Comparison of ENCODE assay signal across 18 cellular contexts in genomic region chr2:136049991-136050573, GRCh38.
A peak's percentile ranks its signal among the peaks of the same experiment; 100 is the strongest.
DNase-seq lines count a peak whose midpoint lies in the region; ATAC-seq and TF ChIP-seq lines count a peak whose summit lies in the region.
"Had no signal": no experiment of that assay in that cellular context is flagged by ENCODE, and none has a peak within 500 bp of the region (broad histone marks: within the 10 kb centered on the region; RNA-seq: fewer than 3 reads in every experiment).

No MANE protein-coding gene starts in this region.

- H3K27me3 Mint-ChIP-seq in activated naive CD4-positive, alpha-beta T cell treated with anti-CD3 and anti-CD28 coated beads, Interleukin-2, amount 50 U/mL, for 24 hours, result no peaks in the 10 kb centered on the region
- H3K27me3 Mint-ChIP-seq in activated CD8-positive, alpha-beta T cell treated with anti-CD3 and anti-CD28 coated beads for 36 hours, result no peaks in the 10 kb centered on the region

- no peak overlapping the region for H3K4me3 Mint-ChIP-seq in activated naive CD4-positive, alpha-beta T cell treated with anti-CD3 and anti-CD28 coated beads, Interleukin-2, amount 50 U/mL, for 24 hours
- peak overlapping the region; percentile 18 for H3K4me3 Mint-ChIP-seq in activated CD8-positive, alpha-beta T cell treated with anti-CD3 and anti-CD28 coated beads for 36 hours

- no peaks in the 10 kb centered on the region for H3K9me3 Mint-ChIP-seq in activated naive CD4-positive, alpha-beta T cell treated with anti-CD3 and anti-CD28 coated beads, Interleukin-2, amount 50 U/mL, for 24 hours
- H3K9me3 Mint-ChIP-seq in activated CD8-positive, alpha-beta T cell treated with anti-CD3 and anti-CD28 coated beads for 36 hours, result no peaks in the 10 kb centered on the region

- DNase-seq in activated naive CD4-positive, alpha-beta T cell treated with Interleukin-2 at 50 U/mL for 16 hours, result no peak
- DNase-seq in activated CD8-positive, alpha-beta T cell treated with anti-CD3 and anti-CD28 coated beads for 36 hours, result no peak
- DNase-seq in globus pallidus (ENCODE audit: low spot score) (peak; percentile 87), substantia nigra (lab: John Stamatoyannopoulos, UW) (peak in 7 of 49 donors; percentile 2 to 44 (median 4)), mesenteric fat pad (ENCODE audit: low spot score) (no peak), epidermal melanocyte (ENCODE audit: insufficient read length, low spot score) (no peak)
- DNase-seq: COR-L47, EL, esophagus squamous epithelium, islet precursor cell, Karpas-422, mesendoderm, NCI-H1417, occipital lobe, right lobe of liver had no signal

- intact Hi-C loops in activated CD8-positive, alpha-beta T cell treated with anti-CD3 and anti-CD28 coated beads for 36 hours (cut with micrococcal nuclease), result loop anchor here (2.0 to 5.0 kb wide), 4 partner anchors 38 to 332 kb away; no protein-coding TSS in a partner anchor

- peaks cover 90% of the 10 kb centered on the region for H3K4me1 Mint-ChIP-seq in activated naive CD4-positive, alpha-beta T cell treated with anti-CD3 and anti-CD28 coated beads, Interleukin-2, amount 50 U/mL, for 24 hours
- peaks cover 81% of the 10 kb centered on the region for H3K4me1 Mint-ChIP-seq in activated CD8-positive, alpha-beta T cell treated with anti-CD3 and anti-CD28 coated beads for 36 hours (ENCODE audit: low read depth)

- CTCF ChIA-PET in activated CD8-positive, alpha-beta T cell treated with anti-CD3 and anti-CD28 coated beads for 36 hours (lab: Charles Lee), result interaction anchor here (1.0 to 1.4 kb wide), 3 partner anchors 39 to 334 kb away, joined by 3 to 4 read pairs (median 4); no protein-coding TSS in a partner anchor

- H3K27ac Mint-ChIP-seq in activated naive CD4-positive, alpha-beta T cell treated with anti-CD3 and anti-CD28 coated beads, Interleukin-2, amount 50 U/mL, for 24 hours, result peak overlapping the region; percentile 78
- H3K27ac Mint-ChIP-seq in activated CD8-positive, alpha-beta T cell treated with anti-CD3 and anti-CD28 coated beads for 36 hours, result peak overlapping the region; percentile 91

- no peak for TF ChIP-seq CTCF in activated CD8-positive, alpha-beta T cell treated with anti-CD3 and anti-CD28 coated beads for 36 hours (IDR thresholded peaks at IDR 0.05)

- no peak for ATAC-seq in activated CD8-positive, alpha-beta T cell treated with anti-CD3 and anti-CD28 coated beads for 36 hours
- ATAC-seq in HG02623 (IDR thresholded peaks at IDR 0.05; ENCODE audit: unreplicated experiment), result no peak
- ATAC-seq: HCT116, right lobe of liver had no signal

- peak overlapping the region; percentile 65 for H3K27ac ChIP-seq in substantia nigra (ENCODE audit: low read depth, low read length, poor library complexity, severe bottlenecking)
- H3K27ac ChIP-seq: right lobe of liver had no signal

- H3K36me3 Mint-ChIP-seq in activated naive CD4-positive, alpha-beta T cell treated with anti-CD3 and anti-CD28 coated beads, Interleukin-2, amount 50 U/mL, for 24 hours, result peaks cover 5% of the 10 kb centered on the region
- peaks cover 2% of the 10 kb centered on the region for H3K36me3 Mint-ChIP-seq in activated CD8-positive, alpha-beta T cell treated with anti-CD3 and anti-CD28 coated beads for 36 hours (ENCODE audit: low read depth)

- POLR2A ChIA-PET in activated CD8-positive, alpha-beta T cell treated with anti-CD3 and anti-CD28 coated beads for 36 hours (lab: Charles Lee), result interaction anchor here (0.6 to 3.5 kb wide), 8 partner anchors 9 to 85 kb away, joined by 3 to 18 read pairs (median 6); partner anchors contain the start of gene DARS1
